In genomic region chr7:17095001-17095574, GRCh38 we compare ENCODE assay signal across 17 cellular contexts.
DNase-seq lines count a peak whose midpoint lies in the region; ATAC-seq and TF ChIP-seq lines count a peak whose summit lies in the region.
"Had no signal": no experiment of that assay in that cellular context is flagged by ENCODE, and none has a peak within 500 bp of the region (broad histone marks: within the 10 kb centered on the region; RNA-seq: fewer than 3 reads in every experiment).

No MANE protein-coding gene starts in this region.

- no peaks in the 10 kb centered on the region for H3K27me3 Mint-ChIP-seq in Calu3 (ENCODE audit: unreplicated experiment)
- H3K27me3 Mint-ChIP-seq: CD4-positive, alpha-beta memory T cell had no signal

- TF ChIP-seq CTCF in Calu3 (IDR thresholded peaks at IDR 0.05; ENCODE audit: unreplicated experiment) (no peak), LNCaP clone FGC (IDR thresholded peaks at IDR 0.05; ENCODE audit: control insufficient read depth, extremely low read depth, insufficient read depth) (no peak), lower leg skin (IDR thresholded peaks at IDR 0.05) (no peak)

- H3K36me3 Mint-ChIP-seq in Calu3 (ENCODE audit: insufficient read depth, unreplicated experiment) = peaks cover 7% of the 10 kb centered on the region
- H3K36me3 Mint-ChIP-seq: CD4-positive, alpha-beta memory T cell had no signal

- TF ChIP-seq POLR2A in lower leg skin (IDR thresholded peaks at IDR 0.05) = no peak

- BruUV-seq in Calu3 (replicated peaks; lab: Mats Ljungman, UMichigan) = no TSS peak

- H3K9me3 Mint-ChIP-seq in Calu3 (ENCODE audit: low read depth, unreplicated experiment) = no peaks in the 10 kb centered on the region
- H3K9me3 Mint-ChIP-seq: CD4-positive, alpha-beta memory T cell; nephron progenitor cell had no signal

- no peak overlapping the region for H3K4me3 Mint-ChIP-seq in Calu3 (ENCODE audit: low read depth, unreplicated experiment)
- H3K4me3 Mint-ChIP-seq: CD4-positive, alpha-beta memory T cell; nephron progenitor cell had no signal

- intact Hi-C loops in Calu3 (cut with micrococcal nuclease; ENCODE audit: unreplicated experiment) = no loop called here
- intact Hi-C loops in lower leg skin (cut with DNase I; ENCODE audit: low total_unique reads) = no loop called here

- peak; percentile 24 for DNase-seq in Calu3
- peak; percentile 97 for DNase-seq in LNCaP clone FGC (ENCODE audit: low read depth)
- DNase-seq in astrocyte of the hippocampus (ENCODE audit: low read depth, low spot score) = peak; percentile 70
- DNase-seq in lower leg skin (ENCODE audit: low spot score in 2 of 2) = peak; percentile 87 to 88
- no peak for DNase-seq in D341Med (ENCODE audit: low spot score)
- DNase-seq in central memory CD4-positive, alpha-beta T cell = no peak
- DNase-seq: activated T-cell treated with anti-CD3 and anti-CD28 coated beads, Interleukin-2, amount 50 U/mL, for 1 hour; CD4-positive, alpha-beta memory T cell; NCI-H446 treated with DMSO at 0.1 percent for 48 hours; nephron progenitor cell; SHP77; stimulated activated CD4-positive, alpha-beta T cell treated with anti-CD3 and anti-CD28 coated beads, Interleukin-15, amount 100 ng/mL, for 24 hours; WERI-Rb-1 had no signal

- H3K27ac Mint-ChIP-seq in Calu3 (ENCODE audit: unreplicated experiment) = no peak overlapping the region
- H3K27ac Mint-ChIP-seq: nephron progenitor cell had no signal

- no peak for ATAC-seq in HG03354 (IDR thresholded peaks at IDR 0.05; ENCODE audit: poor library complexity, severe bottlenecking, unreplicated experiment)
- ATAC-seq in GM19324 (IDR thresholded peaks at IDR 0.05; ENCODE audit: low FRiP score, unreplicated experiment) = no peak

- H3K4me1 Mint-ChIP-seq in Calu3 (ENCODE audit: low read depth, unreplicated experiment) = peaks cover 55% of the 10 kb centered on the region

- 21 to 44% methylated on average over 5 of the region's 5 CpGs for WGBS in lower leg skin, 2 donors

- H3K4me3 ChIP-seq in LNCaP clone FGC (ENCODE audit: low read depth, low read length) (no peak overlapping the region), lower leg skin (ENCODE audit: low read depth, poor library complexity, severe bottlenecking) (no peak overlapping the region)
- H3K4me3 ChIP-seq: cardiac muscle cell, esophagus muscularis mucosa had no signal

- CTCF ChIA-PET in Calu3 (lab: Charles Lee) = interaction anchor here (0.5 to 1.0 kb wide), 4 partner anchors 13 to 1768 kb away, joined by 3 to 5 read pairs (median 3); no protein-coding TSS in a partner anchor

Comparison
In these comparisons a context has a peak if more than half of its experiments do, and no peak if none do; other contexts are left out.
1. DNase-seq: peak in Calu3 (single experiment), LNCaP clone FGC (single experiment), astrocyte of the hippocampus (single experiment) and lower leg skin (2 of 2); none in D341Med (single experiment) and central memory CD4-positive, alpha-beta T cell (single experiment).